9 cellular contexts compared by ENCODE assay signal in genomic region chr3:42066516-42067181, GRCh38. TPM values are rescaled to one million over a fixed set of nuclear protein-coding genes. Genes with fewer than 3 reads are reported as not detected.
DNase-seq lines count a peak whose midpoint lies in the region; ATAC-seq and TF ChIP-seq lines count a peak whose summit lies in the region.
"Had no signal": no experiment of that assay in that cellular context is flagged by ENCODE, and none has a peak within 500 bp of the region (broad histone marks: within the 10 kb centered on the region; RNA-seq: fewer than 3 reads in every experiment).

No MANE protein-coding gene starts in this region.

- peak; percentile 75 for DNase-seq in HFFc6
- peak in 1 of 3 donors; percentile 68 for DNase-seq in right cardiac atrium
- peak; percentile 50 for DNase-seq in stromal cell of bone marrow (ENCODE audit: low read depth)
- no peak for DNase-seq in 8988T
- DNase-seq in superior temporal gyrus (ENCODE audit: extremely low spot score): no peak

- ATAC-seq in SK-N-SH treated with all-trans-retinoic acid at 6 μM for 48 hours (peak; percentile 66), right cardiac atrium (peak; percentile 58 to 60), HG03095 (IDR thresholded peaks at IDR 0.05; ENCODE audit: unreplicated experiment) (no peak), HG03565 (IDR thresholded peaks at IDR 0.05; ENCODE audit: unreplicated experiment) (no peak)

- peak overlapping the region; percentile 99 for H3K27ac Mint-ChIP-seq in HFFc6

- intact Hi-C loops in right cardiac atrium (cut with DNase I): no loop called here

- peak overlapping the region; percentile 87 for H3K27ac ChIP-seq in right cardiac atrium (ENCODE audit: low read length)
- H3K27ac ChIP-seq: KMS-11 had no signal

- no peak for TF ChIP-seq CTCF in HFFc6 (IDR thresholded peaks at IDR 0.05)

- H3K4me1 ChIP-seq in right cardiac atrium (ENCODE audit: control insufficient read depth, insufficient read depth, low read length): peaks cover 25% of the 10 kb centered on the region

- H3K4me3 ChIP-seq in right cardiac atrium (ENCODE audit: low read length): no peak overlapping the region

- WGBS in right cardiac atrium: 28% methylated on average over 7 of the region's 7 CpGs

- no peaks in the 10 kb centered on the region for H3K9me3 ChIP-seq in right cardiac atrium (ENCODE audit: control insufficient read depth, low read length)

- H3K9me3 Mint-ChIP-seq in HFFc6: no peaks in the 10 kb centered on the region

- H3K4me1 Mint-ChIP-seq in HFFc6 (ENCODE audit: low read depth): peaks cover 83% of the 10 kb centered on the region

- H3K4me3 Mint-ChIP-seq in HFFc6: peak overlapping the region; percentile 75

- no peaks in the 10 kb centered on the region for H3K36me3 Mint-ChIP-seq in HFFc6 (ENCODE audit: low read depth)

- H3K27me3 Mint-ChIP-seq in HFFc6 (ENCODE audit: insufficient read depth): peaks cover 4% of the 10 kb centered on the region

- H3K27me3 ChIP-seq in right cardiac atrium (ENCODE audit: control insufficient read depth, insufficient read depth): no peaks in the 10 kb centered on the region

TF ChIP-seq in SK-N-SH treated with all-trans-retinoic acid at 6 μM for 48 hours, 23 proteins besides CTCF, POLR2A, EP300 and RAD21:
- TF ChIP-seq PATZ1 (CRISPR knock-in tag; IDR thresholded peaks at IDR 0.05; ENCODE audit: borderline replicate concordance) (peak; percentile 36; the same call in 1 of the 2 replicates), ISL1 (CRISPR knock-in tag; IDR thresholded peaks at IDR 0.05) (peak; percentile 59), ZFP30 (CRISPR knock-in tag; IDR thresholded peaks at IDR 0.05) (no peak), CSDC2 (CRISPR knock-in tag; IDR thresholded peaks at IDR 0.05) (0 out of 2 replicates have a peak, but pooled peaks have one; percentile 65), TCF4 (CRISPR knock-in tag; IDR thresholded peaks at IDR 0.05; ENCODE audit: borderline replicate concordance) (peak; percentile 71)

RNA-seq across cellular contexts. Expression of gene TRAK1, which starts 24.5 kb away (rescaled TPM):
- total RNA-seq in HFFc6 (2021; fragmentation: NEBNext Ultra II Directional; extraction: Animal tissue kit (Norgen Biotek cat#: 25700)): 10 to 100 TPM; 50.6 to 54.3 (median 52.3) TPM
- 100 to 1,000 TPM; 201 to 249 (median 232) TPM for total RNA-seq in right cardiac atrium
- 91.7 TPM for polyA plus RNA-seq in right cardiac atrium

Comparison
In these comparisons a context has a peak if more than half of its experiments do, and no peak if none do; other contexts are left out.
1. DNase-seq: peak in HFFc6 (single experiment) and stromal cell of bone marrow (single experiment); none in 8988T (single experiment) and superior temporal gyrus (single experiment).
2. ATAC-seq: peak in SK-N-SH treated with all-trans-retinoic acid at 6 μM for 48 hours (single experiment) and right cardiac atrium (2 of 2); none in HG03095 (single experiment) and HG03565 (single experiment).